Comparison of ENCODE assay signal across 1 cellular context in the genomic region with DNA sequence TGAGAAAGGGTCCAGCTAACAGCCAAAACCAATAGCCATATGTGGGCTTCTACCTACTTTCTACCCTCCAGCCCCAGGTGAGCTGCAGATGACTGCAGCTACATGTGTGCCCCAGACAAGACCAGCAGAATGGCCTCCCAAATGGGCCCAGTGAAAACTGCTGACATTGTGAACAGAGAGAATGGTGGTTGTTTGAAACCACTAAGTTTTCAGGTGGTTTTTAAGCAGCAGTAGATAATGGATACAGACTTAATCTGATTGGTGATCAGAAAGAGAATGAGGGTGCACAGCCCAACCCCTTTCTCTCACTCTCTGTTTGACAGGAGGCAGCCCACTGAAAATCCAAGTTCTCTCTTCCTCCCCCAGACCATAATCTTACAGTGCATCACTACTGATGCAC.
TF ChIP-seq lines count a peak whose summit lies in the region.

No MANE protein-coding gene starts in this region.

TF ChIP-seq in GM23338, 12 proteins besides CTCF, POLR2A, EP300 and RAD21 (continued from another document):
- TF ChIP-seq, protein P1, sequence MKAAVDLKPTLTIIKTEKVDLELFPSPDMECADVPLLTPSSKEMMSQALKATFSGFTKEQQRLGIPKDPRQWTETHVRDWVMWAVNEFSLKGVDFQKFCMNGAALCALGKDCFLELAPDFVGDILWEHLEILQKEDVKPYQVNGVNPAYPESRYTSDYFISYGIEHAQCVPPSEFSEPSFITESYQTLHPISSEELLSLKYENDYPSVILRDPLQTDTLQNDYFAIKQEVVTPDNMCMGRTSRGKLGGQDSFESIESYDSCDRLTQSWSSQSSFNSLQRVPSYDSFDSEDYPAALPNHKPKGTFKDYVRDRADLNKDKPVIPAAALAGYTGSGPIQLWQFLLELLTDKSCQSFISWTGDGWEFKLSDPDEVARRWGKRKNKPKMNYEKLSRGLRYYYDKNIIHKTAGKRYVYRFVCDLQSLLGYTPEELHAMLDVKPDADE (IDR thresholded peaks at IDR 0.05), result no peak
- TF ChIP-seq NANOG (IDR thresholded peaks at IDR 0.05; ENCODE audit: borderline replicate concordance) (no peak), STAT1 (IDR thresholded peaks at IDR 0.05; ENCODE audit: unreplicated experiment) (no peak), EZH2phosphoT487 (IDR thresholded peaks at IDR 0.05; ENCODE audit: unreplicated experiment) (no peak)
- TF ChIP-seq, protein P2, sequence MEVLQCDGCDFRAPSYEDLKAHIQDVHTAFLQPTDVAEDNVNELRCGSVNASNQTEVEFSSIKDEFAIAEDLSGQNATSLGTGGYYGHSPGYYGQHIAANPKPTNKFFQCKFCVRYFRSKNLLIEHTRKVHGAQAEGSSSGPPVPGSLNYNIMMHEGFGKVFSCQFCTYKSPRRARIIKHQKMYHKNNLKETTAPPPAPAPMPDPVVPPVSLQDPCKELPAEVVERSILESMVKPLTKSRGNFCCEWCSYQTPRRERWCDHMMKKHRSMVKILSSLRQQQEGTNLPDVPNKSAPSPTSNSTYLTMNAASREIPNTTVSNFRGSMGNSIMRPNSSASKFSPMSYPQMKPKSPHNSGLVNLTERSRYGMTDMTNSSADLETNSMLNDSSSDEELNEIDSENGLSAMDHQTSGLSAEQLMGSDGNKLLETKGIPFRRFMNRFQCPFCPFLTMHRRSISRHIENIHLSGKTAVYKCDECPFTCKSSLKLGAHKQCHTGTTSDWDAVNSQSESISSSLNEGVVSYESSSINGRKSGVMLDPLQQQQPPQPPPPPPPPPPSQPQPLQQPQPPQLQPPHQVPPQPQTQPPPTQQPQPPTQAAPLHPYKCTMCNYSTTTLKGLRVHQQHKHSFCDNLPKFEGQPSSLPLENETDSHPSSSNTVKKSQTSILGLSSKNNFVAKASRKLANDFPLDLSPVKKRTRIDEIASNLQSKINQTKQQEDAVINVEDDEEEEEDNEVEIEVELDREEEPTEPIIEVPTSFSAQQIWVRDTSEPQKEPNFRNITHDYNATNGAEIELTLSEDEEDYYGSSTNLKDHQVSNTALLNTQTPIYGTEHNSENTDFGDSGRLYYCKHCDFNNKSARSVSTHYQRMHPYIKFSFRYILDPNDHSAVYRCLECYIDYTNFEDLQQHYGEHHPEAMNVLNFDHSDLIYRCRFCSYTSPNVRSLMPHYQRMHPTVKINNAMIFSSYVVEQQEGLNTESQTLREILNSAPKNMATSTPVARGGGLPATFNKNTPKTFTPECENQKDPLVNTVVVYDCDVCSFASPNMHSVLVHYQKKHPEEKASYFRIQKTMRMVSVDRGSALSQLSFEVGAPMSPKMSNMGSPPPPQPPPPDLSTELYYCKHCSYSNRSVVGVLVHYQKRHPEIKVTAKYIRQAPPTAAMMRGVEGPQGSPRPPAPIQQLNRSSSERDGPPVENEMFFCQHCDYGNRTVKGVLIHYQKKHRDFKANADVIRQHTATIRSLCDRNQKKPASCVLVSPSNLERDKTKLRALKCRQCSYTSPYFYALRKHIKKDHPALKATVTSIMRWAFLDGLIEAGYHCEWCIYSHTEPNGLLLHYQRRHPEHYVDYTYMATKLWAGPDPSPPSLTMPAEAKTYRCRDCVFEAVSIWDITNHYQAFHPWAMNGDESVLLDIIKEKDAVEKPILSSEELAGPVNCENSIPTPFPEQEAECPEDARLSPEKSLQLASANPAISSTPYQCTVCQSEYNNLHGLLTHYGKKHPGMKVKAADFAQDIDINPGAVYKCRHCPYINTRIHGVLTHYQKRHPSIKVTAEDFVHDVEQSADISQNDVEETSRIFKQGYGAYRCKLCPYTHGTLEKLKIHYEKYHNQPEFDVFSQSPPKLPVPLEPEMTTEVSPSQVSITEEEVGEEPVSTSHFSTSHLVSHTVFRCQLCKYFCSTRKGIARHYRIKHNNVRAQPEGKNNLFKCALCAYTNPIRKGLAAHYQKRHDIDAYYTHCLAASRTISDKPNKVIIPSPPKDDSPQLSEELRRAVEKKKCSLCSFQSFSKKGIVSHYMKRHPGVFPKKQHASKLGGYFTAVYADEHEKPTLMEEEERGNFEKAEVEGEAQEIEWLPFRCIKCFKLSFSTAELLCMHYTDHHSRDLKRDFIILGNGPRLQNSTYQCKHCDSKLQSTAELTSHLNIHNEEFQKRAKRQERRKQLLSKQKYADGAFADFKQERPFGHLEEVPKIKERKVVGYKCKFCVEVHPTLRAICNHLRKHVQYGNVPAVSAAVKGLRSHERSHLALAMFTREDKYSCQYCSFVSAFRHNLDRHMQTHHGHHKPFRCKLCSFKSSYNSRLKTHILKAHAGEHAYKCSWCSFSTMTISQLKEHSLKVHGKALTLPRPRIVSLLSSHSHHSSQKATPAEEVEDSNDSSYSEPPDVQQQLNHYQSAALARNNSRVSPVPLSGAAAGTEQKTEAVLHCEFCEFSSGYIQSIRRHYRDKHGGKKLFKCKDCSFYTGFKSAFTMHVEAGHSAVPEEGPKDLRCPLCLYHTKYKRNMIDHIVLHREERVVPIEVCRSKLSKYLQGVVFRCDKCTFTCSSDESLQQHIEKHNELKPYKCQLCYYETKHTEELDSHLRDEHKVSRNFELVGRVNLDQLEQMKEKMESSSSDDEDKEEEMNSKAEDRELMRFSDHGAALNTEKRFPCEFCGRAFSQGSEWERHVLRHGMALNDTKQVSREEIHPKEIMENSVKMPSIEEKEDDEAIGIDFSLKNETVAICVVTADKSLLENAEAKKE (CRISPR knock-in tag; IDR thresholded peaks at IDR 0.05), result no peak
